In genomic region chr1:61115436-61115835, GRCh38 we compare ENCODE assay signal across 14 cellular contexts.
"Had no signal": no experiment of that assay in that cellular context is flagged by ENCODE, and none has a peak within 500 bp of the region (broad histone marks: within the 10 kb centered on the region; RNA-seq: fewer than 3 reads in every experiment).

No MANE protein-coding gene starts in this region.

- H3K4me3 Mint-ChIP-seq: activated B cell treated with CpG ODN at 0.5 μM for 24 hours; activated CD4-positive, alpha-beta T cell treated with anti-CD3 and anti-CD28 coated beads, Interleukin-2, amount 10 ng/mL, durations not matched to agents 24 days and 14 days; activated naive CD8-positive, alpha-beta T cell; effector memory CD8-positive, alpha-beta T cell; nephron progenitor cell had no signal

- DNase-seq: activated B cell treated with CpG ODN at 0.5 μM for 24 hours; activated CD4-positive, alpha-beta T cell treated with anti-CD3 and anti-CD28 coated beads, Interleukin-2, amount 10 ng/mL, durations not matched to agents 24 days and 14 days; activated CD8-positive, alpha-beta memory T cell treated with anti-CD3 and anti-CD28 coated beads, Interleukin-2, amount 50 U/mL, for 48 hours; activated gamma-delta T cell treated with Interleukin-2 at 50 U/mL for 16 hours; amniotic stem cell; brain microvascular endothelial cell; dermis blood vessel endothelial cell; effector memory CD8-positive, alpha-beta T cell; left lung; nephron progenitor cell; stimulated activated CD4-positive, alpha-beta T cell treated with anti-CD3 and anti-CD28 coated beads, Interleukin-1b, Interleukin-23, amount 100 ng/mL, for 48 hours had no signal

- H3K27me3 ChIP-seq: brain microvascular endothelial cell, hepatocyte, left lung had no signal

- H3K27ac Mint-ChIP-seq: activated B cell treated with CpG ODN at 0.5 μM for 24 hours; activated CD4-positive, alpha-beta T cell treated with anti-CD3 and anti-CD28 coated beads, Interleukin-2, amount 10 ng/mL, durations not matched to agents 24 days and 14 days; activated naive CD8-positive, alpha-beta T cell; effector memory CD8-positive, alpha-beta T cell; nephron progenitor cell had no signal

- H3K27me3 Mint-ChIP-seq: effector memory CD8-positive, alpha-beta T cell had no signal

- H3K27ac ChIP-seq: brain microvascular endothelial cell, hepatocyte, prostate gland had no signal

- ATAC-seq: effector memory CD8-positive, alpha-beta T cell; left lung had no signal

- H3K36me3 ChIP-seq: brain microvascular endothelial cell, left lung, prostate gland had no signal

- H3K4me3 ChIP-seq: hepatocyte, left lung, prostate gland had no signal

- H3K4me1 Mint-ChIP-seq: activated B cell treated with CpG ODN at 0.5 μM for 24 hours; activated CD4-positive, alpha-beta T cell treated with anti-CD3 and anti-CD28 coated beads, Interleukin-2, amount 10 ng/mL, durations not matched to agents 24 days and 14 days had no signal

- H3K9me3 Mint-ChIP-seq: activated B cell treated with CpG ODN at 0.5 μM for 24 hours; activated CD4-positive, alpha-beta T cell treated with anti-CD3 and anti-CD28 coated beads, Interleukin-2, amount 10 ng/mL, durations not matched to agents 24 days and 14 days; effector memory CD8-positive, alpha-beta T cell; nephron progenitor cell had no signal

- H3K9me3 ChIP-seq: left lung, prostate gland had no signal
